8 cellular contexts compared by ENCODE assay signal in the genomic region with DNA sequence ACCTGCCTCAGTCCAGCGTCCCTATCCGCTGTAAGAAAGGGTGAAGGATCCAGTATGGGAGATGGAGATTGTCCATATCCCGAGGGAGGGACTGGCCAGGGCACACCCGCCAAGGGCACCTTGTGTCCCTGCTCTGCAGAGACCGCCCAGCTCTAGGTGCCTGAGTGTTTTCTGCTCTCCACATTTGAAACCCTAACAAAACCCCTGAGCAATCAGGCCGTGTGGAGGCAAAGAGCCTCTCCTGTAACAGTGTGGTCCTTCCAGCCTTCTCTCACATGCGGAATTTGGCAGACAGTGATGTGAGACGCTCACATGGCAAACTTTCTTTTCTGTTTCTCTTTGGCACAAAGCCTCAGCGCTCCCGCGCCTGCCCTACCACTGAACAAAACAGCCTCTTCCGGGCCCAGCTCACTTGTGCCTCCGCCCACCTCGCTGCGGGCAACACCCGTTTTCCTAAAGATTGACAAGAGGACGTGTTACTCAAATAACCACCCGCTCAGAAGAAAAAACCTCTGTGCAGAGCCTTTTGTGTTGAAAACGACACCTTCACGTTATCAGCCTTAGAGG.
DNase-seq lines count a peak whose midpoint lies in the region; ATAC-seq and TF ChIP-seq lines count a peak whose summit lies in the region.

No MANE protein-coding gene starts in this region.

- intact Hi-C loops in Caco-2 (cut with micrococcal nuclease; ENCODE audit: unreplicated experiment) = no loop called here

- no peaks in the 10 kb centered on the region for H3K4me1 Mint-ChIP-seq in Caco-2 (ENCODE audit: low read depth, unreplicated experiment)

- no peak overlapping the region for H3K14ac ChIP-seq in mesenchymal stem cell (ENCODE audit: low read length in 2 of 2)

- no peak overlapping the region for H3K23ac ChIP-seq in mesenchymal stem cell (ENCODE audit: low read length in 2 of 2)

- peak overlapping the region; percentile 33 for H3K4me2 ChIP-seq in mesenchymal stem cell (ENCODE audit: low read length, poor library complexity, severe bottlenecking)

- H3K27ac ChIP-seq in HEK293 (ENCODE audit: extremely low read depth, low read depth, low read length) (no peak overlapping the region), SJCRH30 (no peak overlapping the region), mesenchymal stem cell (ENCODE audit: low read length, poor library complexity, severe bottlenecking) (no peak overlapping the region)

- H4K8ac ChIP-seq in mesenchymal stem cell (ENCODE audit: low read length) = no peak overlapping the region

- H3K79me1 ChIP-seq in mesenchymal stem cell (replicated peaks; ENCODE audit: low read length, poor library complexity, severe bottlenecking) = no peaks in the 10 kb centered on the region

- H3K9me3 ChIP-seq in HEK293 (ENCODE audit: control insufficient read depth, insufficient read depth, low read depth, low read length) = no peaks in the 10 kb centered on the region
- no peaks in the 10 kb centered on the region for H3K9me3 ChIP-seq in SJCRH30 (replicated peaks)
- H3K9me3 ChIP-seq in mesenchymal stem cell (ENCODE audit: control insufficient read depth, low read length) = no peaks in the 10 kb centered on the region
- no peaks in the 10 kb centered on the region for H3K9me3 ChIP-seq in Caco-2

- H3K18ac ChIP-seq in mesenchymal stem cell (ENCODE audit: low read depth in 1 of 2, low read length in 2 of 2) = no peak overlapping the region

- H3K36me3 ChIP-seq in HEK293 (ENCODE audit: control insufficient read depth in 2 of 2, insufficient read depth in 1 of 2, low read length in 2 of 2) (no peaks in the 10 kb centered on the region), SJCRH30 (no peaks in the 10 kb centered on the region), mesenchymal stem cell (ENCODE audit: control insufficient read depth in 1 of 2, insufficient read depth in 2 of 2, low read depth in 1 of 2, low read length in 2 of 2) (no peaks in the 10 kb centered on the region), Caco-2 (ENCODE audit: control insufficient read depth, insufficient read depth, low read length) (no peaks in the 10 kb centered on the region)

- 36% methylated on average over 20 of the region's 20 CpGs for WGBS in mesenchymal stem cell

- no peak overlapping the region for H2BK5ac ChIP-seq in mesenchymal stem cell (ENCODE audit: low read depth, low read length, poor library complexity, severe bottlenecking)

- H4K91ac ChIP-seq in mesenchymal stem cell (ENCODE audit: low read length) = no peak overlapping the region

- no TSS peak for BruUV-seq in Caco-2 (replicated peaks; lab: Mats Ljungman, UMichigan)

- H3K27me3 Mint-ChIP-seq in Caco-2 (ENCODE audit: insufficient read depth, unreplicated experiment) = no peaks in the 10 kb centered on the region

- no peaks in the 10 kb centered on the region for H3K9me3 Mint-ChIP-seq in Caco-2 (ENCODE audit: unreplicated experiment)

- H2AK5ac ChIP-seq in mesenchymal stem cell (ENCODE audit: low read length, severe bottlenecking) = no peak overlapping the region

- H3K4me1 ChIP-seq in HEK293 (ENCODE audit: control insufficient read depth, insufficient read depth, low read length) (no peaks in the 10 kb centered on the region), SJCRH30 (peaks cover 2% of the 10 kb centered on the region; the same call in 1 of the 2 replicates), mesenchymal stem cell (ENCODE audit: control insufficient read depth, insufficient read depth, low read depth, low read length) (no peaks in the 10 kb centered on the region), Caco-2 (no peaks in the 10 kb centered on the region)

- H2BK120ac ChIP-seq in mesenchymal stem cell (ENCODE audit: low read depth, low read length) = no peak overlapping the region

- CTCF ChIA-PET in HEK293 (lab: Yijun Ruan, JAX) (no interaction called here), Caco-2 (lab: Charles Lee) (no interaction called here)

- TF ChIP-seq CTCF in HEK293 (tag by site-specific recombination; IDR thresholded peaks at IDR 0.05) (no peak), Caco-2 (IDR thresholded peaks at IDR 0.05; ENCODE audit: insufficient read depth in 1 of 2, low read depth in 1 of 2, low read length in 1 of 2, severe bottlenecking in 1 of 2, unreplicated experiment in 1 of 2) (no peak)

- H3K4me3 ChIP-seq in HEK293 (ENCODE audit: low read depth, low read length) (no peak overlapping the region), SJCRH30 (peak overlapping the region; percentile 7), mesenchymal stem cell (ENCODE audit: insufficient read depth in 1 of 2, low read depth in 1 of 2, low read length in 2 of 2) (no peak overlapping the region), Caco-2 (ENCODE audit: low read depth, low read length) (no peak overlapping the region)

- no peaks in the 10 kb centered on the region for H3K36me3 Mint-ChIP-seq in Caco-2 (ENCODE audit: insufficient read depth, unreplicated experiment)

- DNase-seq in SJCRH30 = peak; percentile 56 to 66
- DNase-seq in activated naive CD4-positive, alpha-beta T cell treated with anti-CD3 and anti-CD28 coated beads, Interleukin-2, amount 50 U/mL, for 16 hours = peak; percentile 86
- DNase-seq in mesenchymal stem cell = no peak
- DNase-seq in stimulated activated CD8-positive, alpha-beta memory T cell treated with anti-CD3 and anti-CD28 coated beads, Interleukin-15, amount 100 ng/mL, for 48 hours (ENCODE audit: low read depth in 2 of 2) = peak; percentile 56 to 70
- DNase-seq in iPS-NIHi7 (ENCODE audit: extremely low spot score) = no peak
- DNase-seq in Caco-2 = no peak

- H3K27me3 ChIP-seq in SJCRH30 = peaks cover 41% of the 10 kb centered on the region
- H3K27me3 ChIP-seq in mesenchymal stem cell (ENCODE audit: control insufficient read depth in 1 of 2, insufficient read depth in 1 of 2, low read length in 2 of 2) = no peaks in the 10 kb centered on the region
- H3K27me3 ChIP-seq in Caco-2 (replicated peaks; ENCODE audit: control insufficient read depth, insufficient read depth, low read length) = no peaks in the 10 kb centered on the region

- H2AFZ ChIP-seq in mesenchymal stem cell (ENCODE audit: low read depth, low read length) = no peak overlapping the region

- POLR2A ChIA-PET in HEK293 (lab: Yijun Ruan, JAX) (no interaction called here), Caco-2 (lab: Charles Lee) (no interaction called here)

- H3K9ac ChIP-seq in mesenchymal stem cell (ENCODE audit: low read length) = no peak overlapping the region

- ATAC-seq in HG03175 (IDR thresholded peaks at IDR 0.05; ENCODE audit: unreplicated experiment) = no peak

- no peak overlapping the region for H2BK12ac ChIP-seq in mesenchymal stem cell (ENCODE audit: low read length in 2 of 2)

- H3K4ac ChIP-seq in mesenchymal stem cell (ENCODE audit: low read depth in 1 of 2, low read length in 2 of 2) = no peak overlapping the region

- H2BK15ac ChIP-seq in mesenchymal stem cell (ENCODE audit: low read depth, poor library complexity, severe bottlenecking) = no peak overlapping the region

- H3K4me3 Mint-ChIP-seq in Caco-2 (ENCODE audit: unreplicated experiment) = no peak overlapping the region

- H3K27ac Mint-ChIP-seq in Caco-2 (ENCODE audit: unreplicated experiment) = no peak overlapping the region

TF ChIP-seq in HEK293, 187 proteins besides CTCF, POLR2A, EP300 and RAD21 (continues in another document):
- TF ChIP-seq SCRT2 (tag by site-specific recombination; IDR thresholded peaks at IDR 0.05) (no peak), ZNF335 (tag by site-specific recombination; conservative IDR thresholded peaks at IDR 0.05) (0 out of 2 replicates have a peak, but pooled peaks have one; percentile 12), REST (tag by site-specific recombination; IDR thresholded peaks at IDR 0.05) (no peak), ZBTB17 (tag by site-specific recombination; IDR thresholded peaks at IDR 0.05) (peak; percentile 52), ZBTB10 (tag by site-specific recombination; IDR thresholded peaks at IDR 0.05) (no peak)

Comparison
In these comparisons a context has a peak if more than half of its experiments do, and no peak if none do; other contexts are left out.
1. DNase-seq: peak in SJCRH30 (2 of 2), activated naive CD4-positive, alpha-beta T cell treated with anti-CD3 and anti-CD28 coated beads, Interleukin-2, amount 50 U/mL, for 16 hours (single experiment) and stimulated activated CD8-positive, alpha-beta memory T cell treated with anti-CD3 and anti-CD28 coated beads, Interleukin-15, amount 100 ng/mL, for 48 hours (2 of 2); none in mesenchymal stem cell (single experiment), iPS-NIHi7 (single experiment) and Caco-2 (0 of 2).